25 cellular contexts compared by ENCODE assay signal in genomic region chr3:58469096-58469495, GRCh38.
"Had no signal": no experiment of that assay in that cellular context is flagged by ENCODE, and none has a peak within 500 bp of the region (broad histone marks: within the 10 kb centered on the region; RNA-seq: fewer than 3 reads in every experiment).

No MANE protein-coding gene starts in this region.

- H3K4me3 ChIP-seq: colonic mucosa, ovary, sigmoid colon, smooth muscle cell, thyroid gland, upper lobe of left lung, vagina had no signal

- DNase-seq: activated CD4-positive, alpha-beta T cell treated with anti-CD3 and anti-CD28 coated beads for 36 hours; activated CD4-positive, CD25-positive, alpha-beta regulatory T cell; activated effector memory CD4-positive, alpha-beta T cell treated with Interleukin-2 at 50 U/mL for 16 hours; activated naive CD4-positive, alpha-beta T cell treated with Interleukin-2 at 50 U/mL for 16 hours; anterior cingulate cortex; cerebellar nuclear complex; colonic mucosa; foreskin fibroblast; head of caudate nucleus; hippocampal formation; kidney; midbrain; naive thymus-derived CD4-positive, alpha-beta T cell; ovary; sigmoid colon; stimulated activated CD4-positive, alpha-beta T cell treated with anti-CD3 and anti-CD28 coated beads, Interleukin-1b, Interleukin-23, amount 100 ng/mL, for 48 hours; stimulated activated CD4-positive, alpha-beta T cell treated with anti-CD3 and anti-CD28 coated beads, Interleukin-4, amount 100 ng/mL, for 4 hours; stimulated activated CD8-positive, alpha-beta memory T cell treated with anti-CD3 and anti-CD28 coated beads, Interleukin-4, amount 100 ng/mL, for 48 hours; stimulated activated naive CD8-positive, alpha-beta T cell treated with anti-CD3 and anti-CD28 coated beads, Interleukin-15, amount 100 ng/mL, for 72 hours; substantia nigra; thyroid gland had no signal

- H3K27me3 ChIP-seq: colonic mucosa, ovary, sigmoid colon, thyroid gland, upper lobe of left lung, vagina had no signal

- H3K4me2 ChIP-seq: smooth muscle cell had no signal

- ATAC-seq: activated CD4-positive, alpha-beta T cell treated with anti-CD3 and anti-CD28 coated beads for 36 hours; naive thymus-derived CD4-positive, alpha-beta T cell; stimulated activated memory B cell treated with anti-CD40 and anti-IgM and Interleukin-4, amounts not matched to agents 10 μg/mL and 1 μg/mL and 100 μg/mL, for 72 hours; stimulated activated naive CD8-positive, alpha-beta T cell treated with anti-CD3 and anti-CD28 coated beads, Interleukin-15, amount 100 ng/mL, for 72 hours had no signal

- H3K36me3 ChIP-seq: colonic mucosa, ovary, sigmoid colon, thyroid gland, upper lobe of left lung, vagina had no signal

- H3K9me3 ChIP-seq: colonic mucosa, ovary, sigmoid colon, thyroid gland, upper lobe of left lung, vagina had no signal

- H3K27ac ChIP-seq: colonic mucosa, ovary, sigmoid colon, thyroid gland, upper lobe of left lung, vagina had no signal
